8 cellular contexts compared by ENCODE assay signal in the genomic region with DNA sequence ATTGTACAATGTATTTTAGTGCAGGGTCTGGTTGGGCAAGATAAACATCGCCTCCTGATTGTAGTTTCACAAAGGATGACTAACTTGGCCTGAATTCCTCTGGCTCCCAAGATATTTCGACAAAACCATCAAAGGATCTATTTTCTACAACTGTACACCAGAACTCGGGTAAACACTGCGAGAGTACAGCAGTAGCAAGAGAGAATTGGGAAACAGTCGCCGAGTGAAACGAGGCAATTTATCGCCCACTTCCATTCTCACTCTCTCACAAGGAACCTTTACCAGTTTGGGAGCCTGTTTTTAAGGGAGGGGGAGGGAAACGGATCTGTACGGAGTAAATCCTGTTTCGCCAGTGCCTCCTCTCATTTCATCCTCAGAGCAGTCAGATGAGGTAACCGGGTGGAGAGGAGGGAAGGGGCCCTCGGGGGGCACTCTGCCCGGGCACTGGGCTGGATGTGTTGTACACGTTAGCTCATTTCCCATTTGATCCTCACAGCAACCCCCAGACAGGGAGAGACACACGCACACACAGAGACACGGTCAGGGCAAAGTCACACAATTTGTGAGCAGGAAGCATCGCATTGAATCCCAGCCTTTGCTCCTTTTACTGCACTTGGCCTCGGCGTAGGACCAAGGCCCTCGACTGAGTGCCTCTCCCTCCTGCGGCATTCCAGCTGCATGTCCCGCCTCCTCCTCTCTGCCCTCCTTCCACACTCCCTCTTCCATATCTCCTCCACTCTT.
A peak's percentile ranks its signal among the peaks of the same experiment; 100 is the strongest.
DNase-seq lines count a peak whose midpoint lies in the region; ATAC-seq and TF ChIP-seq lines count a peak whose summit lies in the region.
"Had no signal": no experiment of that assay in that cellular context is flagged by ENCODE, and none has a peak within 500 bp of the region (broad histone marks: within the 10 kb centered on the region; RNA-seq: fewer than 3 reads in every experiment).

No MANE protein-coding gene starts in this region.

- no peak overlapping the region for H3K4me3 ChIP-seq in spleen

- H3K4me1 Mint-ChIP-seq in activated naive CD8-positive, alpha-beta T cell treated with anti-CD3 and anti-CD28 coated beads, Interleukin-2, amount 10 ng/mL, durations not matched to agents 7 days and 5 days, result peaks cover 24% of the 10 kb centered on the region

- POLR2A ChIA-PET in activated naive CD8-positive, alpha-beta T cell treated with anti-CD3 and anti-CD28 coated beads, Interleukin-2, amount 10 ng/mL, durations not matched to agents 7 days and 5 days (lab: Charles Lee), result interaction anchor here (0.6 kb wide), 1 partner anchor 8 kb away, joined by 3 read pairs; no protein-coding TSS in a partner anchor

- ATAC-seq in activated naive CD8-positive, alpha-beta T cell treated with anti-CD3 and anti-CD28 coated beads, Interleukin-2, amount 10 ng/mL, durations not matched to agents 7 days and 5 days (ENCODE audit: low read depth), result no peak
- ATAC-seq in HG03571 (IDR thresholded peaks at IDR 0.05; ENCODE audit: unreplicated experiment) (no peak), GM21737 (IDR thresholded peaks at IDR 0.05; ENCODE audit: unreplicated experiment) (no peak)

- TF ChIP-seq CTCF in spleen (IDR thresholded peaks at IDR 0.05 in 8 of 11, conservative IDR thresholded peaks at IDR 0.05 in 3 of 11), result no peak

- no peak for TF ChIP-seq POLR2A in spleen (IDR thresholded peaks at IDR 0.05)

- peak overlapping the region; percentile 95 for H3K27ac Mint-ChIP-seq in activated naive CD8-positive, alpha-beta T cell treated with anti-CD3 and anti-CD28 coated beads, Interleukin-2, amount 10 ng/mL, durations not matched to agents 7 days and 5 days

- H3K4me3 Mint-ChIP-seq in activated naive CD8-positive, alpha-beta T cell treated with anti-CD3 and anti-CD28 coated beads, Interleukin-2, amount 10 ng/mL, durations not matched to agents 7 days and 5 days, result peak overlapping the region; percentile 57

- intact Hi-C loops in spleen (cut with DNase I; ENCODE audit: low total_unique reads), result no loop called here

- H3K4me1 ChIP-seq in spleen, result peaks cover 0 to 30% (median 13%) of the 10 kb centered on the region in 6 donors

- H3K9me3 ChIP-seq in spleen, result no peaks in the 10 kb centered on the region

- peak; percentile 90 for DNase-seq in KBM-7
- DNase-seq in activated naive CD8-positive, alpha-beta T cell treated with anti-CD3 and anti-CD28 coated beads, Interleukin-2, amount 10 ng/mL, durations not matched to agents 7 days and 5 days, result no peak
- DNase-seq in hepatic stellate cell (ENCODE audit: low spot score), result peak; percentile 59
- DNase-seq in spleen, result no peak
- no peak for DNase-seq in stimulated activated naive CD4-positive, alpha-beta T cell (lab: John Stamatoyannopoulos, UW)

- H3K36me3 ChIP-seq in spleen, result no peaks in the 10 kb centered on the region

- 43 to 60% (median 54%) methylated on average over 23 of the region's 23 CpGs for WGBS in spleen, 5 donors

- peaks cover 15% of the 10 kb centered on the region for H3K36me3 Mint-ChIP-seq in activated naive CD8-positive, alpha-beta T cell treated with anti-CD3 and anti-CD28 coated beads, Interleukin-2, amount 10 ng/mL, durations not matched to agents 7 days and 5 days

- H3K9me3 Mint-ChIP-seq in activated naive CD8-positive, alpha-beta T cell treated with anti-CD3 and anti-CD28 coated beads, Interleukin-2, amount 10 ng/mL, durations not matched to agents 7 days and 5 days, result no peaks in the 10 kb centered on the region

- H3K27me3 ChIP-seq in spleen (replicated peaks in 1 of 7), result peaks cover 0 to 4% (median 0%) of the 10 kb centered on the region in 7 donors

- H3K27me3 Mint-ChIP-seq in activated naive CD8-positive, alpha-beta T cell treated with anti-CD3 and anti-CD28 coated beads, Interleukin-2, amount 10 ng/mL, durations not matched to agents 7 days and 5 days, result no peaks in the 10 kb centered on the region

- H3K27ac ChIP-seq in spleen, result peak overlapping the region in 6 of 8 donors; percentile 15 to 65 (median 58)
- H3K27ac ChIP-seq: parathyroid adenoma had no signal

- in situ Hi-C loops in KBM-7 (cut with MboI; ENCODE audit: low pct_unique_long_range_greater_than_20kb, low sequenced_read_pairs), result no loop called here

Comparison
In these comparisons a context has a peak if more than half of its experiments do, and no peak if none do; other contexts are left out.
1. DNase-seq: peak in KBM-7 (single experiment) and hepatic stellate cell (single experiment); none in activated naive CD8-positive, alpha-beta T cell treated with anti-CD3 and anti-CD28 coated beads, Interleukin-2, amount 10 ng/mL, durations not matched to agents 7 days and 5 days (single experiment), spleen (single experiment) and stimulated activated naive CD4-positive, alpha-beta T cell (0 of 6).